ENCODE assay signal across 19 cellular contexts in the genomic region with DNA sequence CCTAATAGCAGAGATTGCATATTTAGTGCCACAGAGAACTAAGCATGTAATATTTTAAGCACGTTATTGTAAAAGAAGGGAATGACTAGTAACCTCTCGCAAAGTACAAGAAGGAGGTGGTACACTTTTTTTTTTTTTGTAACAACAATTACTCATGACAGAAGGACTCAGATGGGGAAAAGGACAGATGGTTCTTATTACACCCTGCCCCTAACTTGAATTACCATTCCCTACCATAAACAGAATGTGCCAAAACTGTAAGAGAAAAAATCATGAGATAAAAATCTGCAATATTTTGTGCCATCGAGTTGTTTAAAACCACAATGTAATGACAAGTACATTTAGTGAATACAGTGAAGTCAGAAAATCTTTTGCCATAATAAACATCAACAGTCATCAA. TPM values are rescaled to one million over a fixed set of nuclear protein-coding genes. Genes with fewer than 3 reads are reported as not detected.
DNase-seq lines count a peak whose midpoint lies in the region; ATAC-seq and TF ChIP-seq lines count a peak whose summit lies in the region.
"Had no signal": no experiment of that assay in that cellular context is flagged by ENCODE, and none has a peak within 500 bp of the region (broad histone marks: within the 10 kb centered on the region; RNA-seq: fewer than 3 reads in every experiment).

No MANE protein-coding gene starts in this region.

- CTCF ChIA-PET in GM10248 (lab: Yijun Ruan, JAX): no interaction called here

- no peak overlapping the region for H3K4me3 Mint-ChIP-seq in T-helper 2 cell treated with Interferon-gamma antibody and Interleukin-4, amounts not matched to agents 5 μg/mL and 100 μg/mL, for 36 hours
- H3K4me3 Mint-ChIP-seq: activated CD4-positive, alpha-beta memory T cell treated with anti-CD3 and anti-CD28 coated beads, Interleukin-2, amount 10 ng/mL, durations not matched to agents 7 days and 5 days; activated T-helper 1 cell treated with anti-CD3 and anti-CD28 coated beads, Interleukin-12 subunit alpha, Interleukin-12 subunit beta, Interleukin-2, Interleukin-4 antibody, amounts not matched to agents 30 ng/mL and 10 ng/mL and 1 ng/mL, durations not matched to agents 14 hours and 24 hours and 36 hours; natural killer cell had no signal

- ATAC-seq in SK-N-SH treated with all-trans-retinoic acid at 6 μM for 48 hours: peak; percentile 87
- ATAC-seq: K562, left lung, natural killer cell had no signal

- POLR2A ChIA-PET in GM10248 (lab: Yijun Ruan, JAX): no interaction called here

- no peak overlapping the region for H3K27ac Mint-ChIP-seq in T-helper 2 cell treated with Interferon-gamma antibody and Interleukin-4, amounts not matched to agents 5 μg/mL and 100 μg/mL, for 36 hours
- H3K27ac Mint-ChIP-seq: activated CD4-positive, alpha-beta memory T cell treated with anti-CD3 and anti-CD28 coated beads, Interleukin-2, amount 10 ng/mL, durations not matched to agents 7 days and 5 days; activated T-helper 1 cell treated with anti-CD3 and anti-CD28 coated beads, Interleukin-12 subunit alpha, Interleukin-12 subunit beta, Interleukin-2, Interleukin-4 antibody, amounts not matched to agents 30 ng/mL and 10 ng/mL and 1 ng/mL, durations not matched to agents 14 hours and 24 hours and 36 hours; natural killer cell had no signal

- DNase-seq in AG08395 (ENCODE audit: low spot score) (peak; percentile 69), H4 (ENCODE audit: low spot score) (peak; percentile 41), fibroblast of villous mesenchyme (ENCODE audit: low read depth) (peak; percentile 4), GM10266 (ENCODE audit: extremely low spot score) (no peak), GM10248 (ENCODE audit: extremely low spot score) (no peak), globus pallidus (ENCODE audit: low spot score) (no peak)
- no peak for DNase-seq in T-helper 2 cell treated with Interferon-gamma antibody and Interleukin-4, amounts not matched to agents 5 μg/mL and 100 μg/mL, for 36 hours (ENCODE audit: low spot score)
- DNase-seq: ACHN; activated CD4-positive, alpha-beta memory T cell treated with anti-CD3 and anti-CD28 coated beads, Interleukin-2, amount 10 ng/mL, durations not matched to agents 7 days and 5 days; Calu3; colonic mucosa; left lung; natural killer cell; NCI-H1417 treated with DMSO at 0.1 percent for 48 hours; stimulated activated CD4-positive, alpha-beta T cell treated with anti-CD3 and anti-CD28 coated beads, Interleukin-2, amount 100 ng/mL, for 24 hours; testis had no signal

- H3K4me1 Mint-ChIP-seq in T-helper 2 cell treated with Interferon-gamma antibody and Interleukin-4, amounts not matched to agents 5 μg/mL and 100 μg/mL, for 36 hours (ENCODE audit: low read depth): peaks cover 3% of the 10 kb centered on the region
- H3K4me1 Mint-ChIP-seq: natural killer cell had no signal

- H3K36me3 Mint-ChIP-seq in T-helper 2 cell treated with Interferon-gamma antibody and Interleukin-4, amounts not matched to agents 5 μg/mL and 100 μg/mL, for 36 hours (ENCODE audit: low read depth): no peaks in the 10 kb centered on the region
- H3K36me3 Mint-ChIP-seq: natural killer cell had no signal

- H3K4me3 ChIP-seq in fibroblast of villous mesenchyme (ENCODE audit: low read depth, low read length): no peak overlapping the region
- H3K4me3 ChIP-seq: colonic mucosa, K562, left lung, testis had no signal

- no peaks in the 10 kb centered on the region for H3K9me3 Mint-ChIP-seq in T-helper 2 cell treated with Interferon-gamma antibody and Interleukin-4, amounts not matched to agents 5 μg/mL and 100 μg/mL, for 36 hours
- H3K9me3 Mint-ChIP-seq: activated CD4-positive, alpha-beta memory T cell treated with anti-CD3 and anti-CD28 coated beads, Interleukin-2, amount 10 ng/mL, durations not matched to agents 7 days and 5 days; activated T-helper 1 cell treated with anti-CD3 and anti-CD28 coated beads, Interleukin-12 subunit alpha, Interleukin-12 subunit beta, Interleukin-2, Interleukin-4 antibody, amounts not matched to agents 30 ng/mL and 10 ng/mL and 1 ng/mL, durations not matched to agents 14 hours and 24 hours and 36 hours; natural killer cell had no signal

- H3K27me3 Mint-ChIP-seq in T-helper 2 cell treated with Interferon-gamma antibody and Interleukin-4, amounts not matched to agents 5 μg/mL and 100 μg/mL, for 36 hours (ENCODE audit: low read depth): peaks cover 15% of the 10 kb centered on the region
- H3K27me3 Mint-ChIP-seq: activated CD4-positive, alpha-beta memory T cell treated with anti-CD3 and anti-CD28 coated beads, Interleukin-2, amount 10 ng/mL, durations not matched to agents 7 days and 5 days had no signal

- no peak for TF ChIP-seq CTCF in fibroblast of villous mesenchyme (IDR thresholded peaks at IDR 0.05; ENCODE audit: insufficient read depth, low read depth, low read length)
- TF ChIP-seq CTCF in GM10266 (IDR thresholded peaks at IDR 0.05; ENCODE audit: control insufficient read depth, insufficient read depth, low read depth, missing control alignments): no peak
- TF ChIP-seq CTCF in GM10248 (IDR thresholded peaks at IDR 0.05; ENCODE audit: control extremely low read depth, extremely low read depth, low read depth, missing control alignments): no peak

TF ChIP-seq in SK-N-SH treated with all-trans-retinoic acid at 6 μM for 48 hours, 23 proteins besides CTCF, POLR2A, EP300 and RAD21:
- TF ChIP-seq TOX (CRISPR knock-in tag; IDR thresholded peaks at IDR 0.05; ENCODE audit: borderline replicate concordance) (no peak), GLIS3 (CRISPR knock-in tag; IDR thresholded peaks at IDR 0.05) (no peak), ZFP3 (CRISPR knock-in tag; IDR thresholded peaks at IDR 0.05) (no peak), ZNF565 (CRISPR knock-in tag; conservative IDR thresholded peaks at IDR 0.05; ENCODE audit: low read depth) (no peak)

RNA-seq across cellular contexts. Expression of a gene that starts 33.0 kb away (rescaled TPM):
- total RNA-seq in H4 (2014; rRNA removed; shearing (Covaris generic)): 15.9 and 17.5 TPM in 2 replicates
- total RNA-seq in fibroblast of villous mesenchyme: 43.5 and 47.1 TPM in 2 replicates

Comparison
In these comparisons a context has a peak if more than half of its experiments do, and no peak if none do; other contexts are left out.
1. DNase-seq: peak in AG08395 (single experiment), H4 (single experiment) and fibroblast of villous mesenchyme (single experiment); none in GM10266 (single experiment), GM10248 (single experiment), T-helper 2 cell treated with Interferon-gamma antibody and Interleukin-4, amounts not matched to agents 5 μg/mL and 100 μg/mL, for 36 hours (single experiment) and globus pallidus (single experiment).